Comparison of ENCODE assay signal across 4 cellular contexts in the genomic region with DNA sequence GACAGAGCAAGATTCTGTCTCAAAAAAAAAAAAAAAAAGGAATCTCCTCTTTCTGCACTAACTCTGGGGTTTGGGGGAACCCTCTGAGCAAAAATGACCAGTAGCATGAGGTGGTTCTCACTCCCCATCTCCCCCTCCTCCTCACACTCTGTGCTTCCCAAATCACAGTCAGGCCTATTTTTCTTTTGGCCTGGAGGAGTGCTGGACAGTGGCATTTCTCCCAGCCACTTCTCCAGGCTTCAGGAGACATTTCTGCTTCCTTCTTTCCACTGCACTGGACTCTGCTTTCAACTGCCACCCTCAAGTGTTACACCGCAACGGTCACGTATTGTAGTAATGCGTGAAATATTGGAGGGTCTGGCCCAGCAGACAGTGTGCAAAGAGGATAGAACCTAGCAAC.
A peak's percentile ranks its signal among the peaks of the same experiment; 100 is the strongest.
TF ChIP-seq lines count a peak whose summit lies in the region.

No MANE protein-coding gene starts in this region.

TF ChIP-seq in SK-N-SH, 30 proteins besides CTCF, POLR2A, EP300 and RAD21:
- TF ChIP-seq, protein P1, sequence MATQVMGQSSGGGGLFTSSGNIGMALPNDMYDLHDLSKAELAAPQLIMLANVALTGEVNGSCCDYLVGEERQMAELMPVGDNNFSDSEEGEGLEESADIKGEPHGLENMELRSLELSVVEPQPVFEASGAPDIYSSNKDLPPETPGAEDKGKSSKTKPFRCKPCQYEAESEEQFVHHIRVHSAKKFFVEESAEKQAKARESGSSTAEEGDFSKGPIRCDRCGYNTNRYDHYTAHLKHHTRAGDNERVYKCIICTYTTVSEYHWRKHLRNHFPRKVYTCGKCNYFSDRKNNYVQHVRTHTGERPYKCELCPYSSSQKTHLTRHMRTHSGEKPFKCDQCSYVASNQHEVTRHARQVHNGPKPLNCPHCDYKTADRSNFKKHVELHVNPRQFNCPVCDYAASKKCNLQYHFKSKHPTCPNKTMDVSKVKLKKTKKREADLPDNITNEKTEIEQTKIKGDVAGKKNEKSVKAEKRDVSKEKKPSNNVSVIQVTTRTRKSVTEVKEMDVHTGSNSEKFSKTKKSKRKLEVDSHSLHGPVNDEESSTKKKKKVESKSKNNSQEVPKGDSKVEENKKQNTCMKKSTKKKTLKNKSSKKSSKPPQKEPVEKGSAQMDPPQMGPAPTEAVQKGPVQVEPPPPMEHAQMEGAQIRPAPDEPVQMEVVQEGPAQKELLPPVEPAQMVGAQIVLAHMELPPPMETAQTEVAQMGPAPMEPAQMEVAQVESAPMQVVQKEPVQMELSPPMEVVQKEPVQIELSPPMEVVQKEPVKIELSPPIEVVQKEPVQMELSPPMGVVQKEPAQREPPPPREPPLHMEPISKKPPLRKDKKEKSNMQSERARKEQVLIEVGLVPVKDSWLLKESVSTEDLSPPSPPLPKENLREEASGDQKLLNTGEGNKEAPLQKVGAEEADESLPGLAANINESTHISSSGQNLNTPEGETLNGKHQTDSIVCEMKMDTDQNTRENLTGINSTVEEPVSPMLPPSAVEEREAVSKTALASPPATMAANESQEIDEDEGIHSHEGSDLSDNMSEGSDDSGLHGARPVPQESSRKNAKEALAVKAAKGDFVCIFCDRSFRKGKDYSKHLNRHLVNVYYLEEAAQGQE (IDR thresholded peaks at IDR 0.05; ENCODE audit: low read depth, low read length), result peak; percentile 50; the same call in 1 of the 2 replicates
- TF ChIP-seq, protein P2, sequence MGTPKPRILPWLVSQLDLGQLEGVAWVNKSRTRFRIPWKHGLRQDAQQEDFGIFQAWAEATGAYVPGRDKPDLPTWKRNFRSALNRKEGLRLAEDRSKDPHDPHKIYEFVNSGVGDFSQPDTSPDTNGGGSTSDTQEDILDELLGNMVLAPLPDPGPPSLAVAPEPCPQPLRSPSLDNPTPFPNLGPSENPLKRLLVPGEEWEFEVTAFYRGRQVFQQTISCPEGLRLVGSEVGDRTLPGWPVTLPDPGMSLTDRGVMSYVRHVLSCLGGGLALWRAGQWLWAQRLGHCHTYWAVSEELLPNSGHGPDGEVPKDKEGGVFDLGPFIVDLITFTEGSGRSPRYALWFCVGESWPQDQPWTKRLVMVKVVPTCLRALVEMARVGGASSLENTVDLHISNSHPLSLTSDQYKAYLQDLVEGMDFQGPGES (IDR thresholded peaks at IDR 0.05; ENCODE audit: low read depth, low read length), result no peak

TF ChIP-seq in SK-N-SH treated with all-trans-retinoic acid at 6 μM for 48 hours, 23 proteins besides CTCF, POLR2A, EP300 and RAD21:
- TF ChIP-seq OSR1 (CRISPR knock-in tag; IDR thresholded peaks at IDR 0.05), result no peak
- TF ChIP-seq SNAI2 (CRISPR knock-in tag; IDR thresholded peaks at IDR 0.05), result no peak
- no peak for TF ChIP-seq ZFP30 (CRISPR knock-in tag; IDR thresholded peaks at IDR 0.05)
- TF ChIP-seq CSDC2 (CRISPR knock-in tag; IDR thresholded peaks at IDR 0.05), result no peak
- no peak for TF ChIP-seq ESRRG (CRISPR knock-in tag; IDR thresholded peaks at IDR 0.05)
- TF ChIP-seq, protein P3, sequence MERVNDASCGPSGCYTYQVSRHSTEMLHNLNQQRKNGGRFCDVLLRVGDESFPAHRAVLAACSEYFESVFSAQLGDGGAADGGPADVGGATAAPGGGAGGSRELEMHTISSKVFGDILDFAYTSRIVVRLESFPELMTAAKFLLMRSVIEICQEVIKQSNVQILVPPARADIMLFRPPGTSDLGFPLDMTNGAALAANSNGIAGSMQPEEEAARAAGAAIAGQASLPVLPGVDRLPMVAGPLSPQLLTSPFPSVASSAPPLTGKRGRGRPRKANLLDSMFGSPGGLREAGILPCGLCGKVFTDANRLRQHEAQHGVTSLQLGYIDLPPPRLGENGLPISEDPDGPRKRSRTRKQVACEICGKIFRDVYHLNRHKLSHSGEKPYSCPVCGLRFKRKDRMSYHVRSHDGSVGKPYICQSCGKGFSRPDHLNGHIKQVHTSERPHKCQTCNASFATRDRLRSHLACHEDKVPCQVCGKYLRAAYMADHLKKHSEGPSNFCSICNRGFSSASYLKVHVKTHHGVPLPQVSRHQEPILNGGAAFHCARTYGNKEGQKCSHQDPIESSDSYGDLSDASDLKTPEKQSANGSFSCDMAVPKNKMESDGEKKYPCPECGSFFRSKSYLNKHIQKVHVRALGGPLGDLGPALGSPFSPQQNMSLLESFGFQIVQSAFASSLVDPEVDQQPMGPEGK (CRISPR knock-in tag; IDR thresholded peaks at IDR 0.05; ENCODE audit: borderline replicate concordance), result no peak
- TF ChIP-seq, protein P4, sequence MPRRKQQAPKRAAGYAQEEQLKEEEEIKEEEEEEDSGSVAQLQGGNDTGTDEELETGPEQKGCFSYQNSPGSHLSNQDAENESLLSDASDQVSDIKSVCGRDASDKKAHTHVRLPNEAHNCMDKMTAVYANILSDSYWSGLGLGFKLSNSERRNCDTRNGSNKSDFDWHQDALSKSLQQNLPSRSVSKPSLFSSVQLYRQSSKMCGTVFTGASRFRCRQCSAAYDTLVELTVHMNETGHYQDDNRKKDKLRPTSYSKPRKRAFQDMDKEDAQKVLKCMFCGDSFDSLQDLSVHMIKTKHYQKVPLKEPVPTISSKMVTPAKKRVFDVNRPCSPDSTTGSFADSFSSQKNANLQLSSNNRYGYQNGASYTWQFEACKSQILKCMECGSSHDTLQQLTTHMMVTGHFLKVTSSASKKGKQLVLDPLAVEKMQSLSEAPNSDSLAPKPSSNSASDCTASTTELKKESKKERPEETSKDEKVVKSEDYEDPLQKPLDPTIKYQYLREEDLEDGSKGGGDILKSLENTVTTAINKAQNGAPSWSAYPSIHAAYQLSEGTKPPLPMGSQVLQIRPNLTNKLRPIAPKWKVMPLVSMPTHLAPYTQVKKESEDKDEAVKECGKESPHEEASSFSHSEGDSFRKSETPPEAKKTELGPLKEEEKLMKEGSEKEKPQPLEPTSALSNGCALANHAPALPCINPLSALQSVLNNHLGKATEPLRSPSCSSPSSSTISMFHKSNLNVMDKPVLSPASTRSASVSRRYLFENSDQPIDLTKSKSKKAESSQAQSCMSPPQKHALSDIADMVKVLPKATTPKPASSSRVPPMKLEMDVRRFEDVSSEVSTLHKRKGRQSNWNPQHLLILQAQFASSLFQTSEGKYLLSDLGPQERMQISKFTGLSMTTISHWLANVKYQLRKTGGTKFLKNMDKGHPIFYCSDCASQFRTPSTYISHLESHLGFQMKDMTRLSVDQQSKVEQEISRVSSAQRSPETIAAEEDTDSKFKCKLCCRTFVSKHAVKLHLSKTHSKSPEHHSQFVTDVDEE (CRISPR knock-in tag; IDR thresholded peaks at IDR 0.05), result no peak
- no peak for TF ChIP-seq ZNF8 (CRISPR knock-in tag; IDR thresholded peaks at IDR 0.05)

TF ChIP-seq in HCT116, 20 proteins besides CTCF, POLR2A, EP300 and RAD21:
- TF ChIP-seq, protein P1 (IDR thresholded peaks at IDR 0.05; ENCODE audit: low read depth), result peak; percentile 9; the same call in 1 of the 2 replicates
- TF ChIP-seq SRF (IDR thresholded peaks at IDR 0.05; ENCODE audit: low read depth) (no peak), ZNF274 (IDR thresholded peaks at IDR 0.05; ENCODE audit: low read depth, low read length) (no peak)

TF ChIP-seq in Ishikawa, 13 proteins besides CTCF, POLR2A, EP300 and RAD21 (continued from another document):
- TF ChIP-seq, protein P1 (IDR thresholded peaks at IDR 0.05; ENCODE audit: low read depth), result peak; percentile 47; the same call in 1 of the 2 replicates
